In the genomic region with DNA sequence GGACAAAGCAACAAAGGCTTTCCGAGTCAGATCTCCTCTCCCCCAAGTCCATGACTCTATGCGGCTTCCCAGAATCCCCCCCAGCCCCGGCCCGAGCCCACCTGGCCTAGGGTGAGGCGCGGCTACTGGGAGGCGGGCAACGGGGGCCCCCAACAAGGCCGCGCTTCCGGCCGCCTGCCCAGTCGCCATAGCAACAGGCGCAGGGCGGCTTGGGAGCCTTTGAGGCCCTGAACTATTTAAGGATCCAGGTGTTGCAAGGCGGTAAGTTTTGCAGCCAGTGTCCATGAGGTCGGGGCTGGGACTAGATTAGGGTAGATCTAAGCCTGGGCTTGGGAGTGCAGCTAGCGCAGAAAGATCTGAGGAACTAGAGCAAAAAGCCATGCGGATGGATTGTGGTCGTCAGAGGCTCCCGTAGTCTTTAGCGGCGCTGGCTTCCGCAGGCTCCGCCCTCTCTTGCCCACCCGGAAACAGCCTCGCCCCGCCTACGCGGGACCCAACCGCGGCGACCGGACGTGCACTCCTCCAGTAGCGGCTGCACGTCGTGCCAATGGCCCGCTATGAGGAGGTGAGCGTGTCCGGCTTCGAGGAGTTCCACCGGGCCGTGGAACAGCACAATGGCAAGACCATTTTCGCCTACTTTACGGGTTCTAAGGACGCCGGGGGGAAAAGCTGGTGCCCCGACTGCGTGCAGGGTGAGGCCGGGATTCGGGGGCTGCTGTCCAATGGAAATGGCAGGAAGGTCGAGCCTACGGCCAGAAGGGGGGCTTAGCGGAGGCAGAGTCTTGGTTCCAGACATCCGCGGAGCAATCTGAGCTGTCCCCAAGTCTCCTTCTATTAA, we compare ENCODE assay signal across 1 cellular context.
TF ChIP-seq lines count a peak whose summit lies in the region.

A gene (minus strand): TSS at position 176 of the 838 bp plus-strand sequence. CDS start 5,608 bp downstream, outside the sequence.
A gene (plus strand): TSS at position 525 of the 838 bp plus-strand sequence. CDS start 23 bp downstream, at position 548.

TF ChIP-seq in endothelial cell of umbilical vein, 7 proteins besides CTCF, POLR2A, EP300 and RAD21 (continued from another document):
- TF ChIP-seq MYC (IDR thresholded peaks at IDR 0.05; ENCODE audit: low read depth, low read length): peak; percentile 33
- no peak for TF ChIP-seq GATA2 (IDR thresholded peaks at IDR 0.05; ENCODE audit: insufficient read depth, insufficient read length, low read depth, low read length)
- TF ChIP-seq POLR2AphosphoS5 (IDR thresholded peaks at IDR 0.05; ENCODE audit: insufficient read depth, low read depth, low read length): peak; percentile 93
- no peak for TF ChIP-seq EZH2 (IDR thresholded peaks at IDR 0.05; ENCODE audit: borderline replicate concordance, low read depth, low read length, severe bottlenecking)
